ENCODE assay signal across 13 cellular contexts in the genomic region with DNA sequence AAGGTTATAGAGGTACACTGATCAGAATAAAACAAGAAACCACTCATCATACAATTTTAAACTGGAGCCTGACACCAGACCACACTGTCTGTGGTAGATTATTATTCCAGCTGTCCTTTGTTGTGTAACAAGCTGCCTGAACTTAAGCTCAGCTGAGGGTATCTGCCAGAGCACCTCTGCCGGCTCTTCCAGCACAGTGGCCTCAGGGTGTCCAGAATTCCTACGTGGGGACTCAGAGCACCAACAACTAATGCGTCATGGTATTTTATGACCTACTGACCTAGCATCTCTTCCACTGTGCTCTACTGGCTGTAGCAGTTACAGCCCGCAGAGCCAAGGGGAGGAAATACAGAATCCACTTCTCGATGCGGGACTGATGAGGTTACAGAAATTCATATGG. TPM values are rescaled to one million over a fixed set of nuclear protein-coding genes. Genes with fewer than 3 reads are reported as not detected.
DNase-seq lines count a peak whose midpoint lies in the region; ATAC-seq, FAIRE-seq and TF ChIP-seq lines count a peak whose summit lies in the region.
"Had no signal": no experiment of that assay in that cellular context is flagged by ENCODE, and none has a peak within 500 bp of the region (broad histone marks: within the 10 kb centered on the region; RNA-seq: fewer than 3 reads in every experiment).

No MANE protein-coding gene starts in this region.

- no peak overlapping the region for H2AFZ ChIP-seq in hepatocyte

- TF ChIP-seq CTCF in hepatocyte (IDR thresholded peaks at IDR 0.05; ENCODE audit: poor library complexity) = no peak
- TF ChIP-seq CTCF in left lung (IDR thresholded peaks at IDR 0.05) = no peak

- no peaks in the 10 kb centered on the region for H3K9me3 ChIP-seq in hepatocyte (ENCODE audit: low read depth)
- H3K9me3 ChIP-seq in left lung = no peaks in the 10 kb centered on the region
- H3K9me3 ChIP-seq: upper lobe of right lung had no signal

- peak; percentile 16 for FAIRE-seq in HTR-8/SVneo (lab: Jason Lieb, UNC)
- FAIRE-seq: islet of Langerhans had no signal

- no peak for ATAC-seq in left lung
- ATAC-seq: upper lobe of right lung had no signal

- H3K27me3 ChIP-seq in hepatocyte (no peaks in the 10 kb centered on the region), left lung (no peaks in the 10 kb centered on the region)
- H3K27me3 ChIP-seq: upper lobe of right lung had no signal

- WGBS in hepatocyte (ENCODE audit: low lambda C conversion rate, missing lambda C conversion rate) = 62% methylated on average over 6 of the region's 6 CpGs

- no peaks in the 10 kb centered on the region for H4K20me1 ChIP-seq in hepatocyte (ENCODE audit: insufficient read depth, poor library complexity, severe bottlenecking)

- no peak overlapping the region for H3K4me2 ChIP-seq in hepatocyte

- H3K36me3 ChIP-seq in hepatocyte (replicated peaks; ENCODE audit: insufficient read depth, low read depth) (no peaks in the 10 kb centered on the region), left lung (no peaks in the 10 kb centered on the region)
- H3K36me3 ChIP-seq: upper lobe of right lung had no signal

- H3K27ac ChIP-seq in hepatocyte (peak overlapping the region; percentile 60), left lung (no peak overlapping the region)
- H3K27ac ChIP-seq: C4-2B, upper lobe of right lung had no signal

- no peaks in the 10 kb centered on the region for H3K79me2 ChIP-seq in hepatocyte

- no peaks in the 10 kb centered on the region for H3K4me1 ChIP-seq in hepatocyte (ENCODE audit: insufficient read depth)
- peaks cover 0 to 42% of the 10 kb centered on the region in 2 donors for H3K4me1 ChIP-seq in left lung
- H3K4me1 ChIP-seq: upper lobe of right lung had no signal

- DNase-seq in AG08396 (ENCODE audit: low spot score) (peak; percentile 42), HTR-8/SVneo (ENCODE audit: insufficient read length, low spot score) (peak; percentile 90), amniotic epithelial cell (ENCODE audit: low read depth) (peak; percentile 87), hepatocyte (ENCODE audit: low spot score) (peak; percentile 58), left lung (no peak), GM19238 (ENCODE audit: insufficient read length, low spot score) (no peak), activated gamma-delta T cell (lab: John Stamatoyannopoulos, UW) (no peak), foreskin melanocyte (no peak)
- DNase-seq: endodermal cell, occipital lobe, upper lobe of right lung had no signal

- no peaks in the 10 kb centered on the region for H3K9me2 ChIP-seq in hepatocyte (replicated peaks; ENCODE audit: insufficient read depth)

- H3K4me3 ChIP-seq in hepatocyte (no peak overlapping the region), left lung (no peak overlapping the region)
- H3K4me3 ChIP-seq: upper lobe of right lung had no signal

- intact Hi-C loops in left lung (cut with DNase I) = no loop called here

RNA-seq across cellular contexts. Expression of gene RAF1, which starts 15.6 kb away (rescaled TPM):
- total RNA-seq in hepatocyte = 114 and 118 TPM in 2 replicates
- polyA plus RNA-seq in hepatocyte = 78.0 and 79.8 TPM in 2 replicates
- 10 to 100 TPM; 75.8 to 89.9 TPM for total RNA-seq in left lung

Comparison
In these comparisons a context has a peak if more than half of its experiments do, and no peak if none do; other contexts are left out.
1. DNase-seq: peak in AG08396 (single experiment), HTR-8/SVneo (single experiment), amniotic epithelial cell (single experiment) and hepatocyte (single experiment); none in left lung (0 of 2), GM19238 (single experiment), activated gamma-delta T cell (single experiment) and foreskin melanocyte (single experiment).